Comparison of ENCODE assay signal across 26 cellular contexts in the genomic region with DNA sequence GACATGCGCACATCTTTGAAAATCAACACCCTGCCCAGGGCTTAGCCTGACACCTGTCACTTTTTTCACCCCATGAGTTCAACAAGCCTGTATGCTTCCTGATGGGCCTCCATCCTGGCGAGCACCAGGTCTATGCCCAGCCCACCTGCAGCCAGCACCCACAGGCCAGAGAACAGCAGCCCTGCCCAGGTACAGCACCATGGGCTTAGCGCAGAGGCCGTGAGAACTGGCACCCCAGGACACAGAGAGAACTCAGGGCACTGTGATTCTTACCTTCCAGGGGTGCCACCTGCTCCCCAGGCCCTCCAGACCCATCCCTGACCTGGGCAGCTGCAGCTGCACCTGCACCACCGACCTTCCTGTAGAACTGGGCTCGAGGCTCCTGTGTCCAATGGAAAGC.
"Had no signal": no experiment of that assay in that cellular context is flagged by ENCODE, and none has a peak within 500 bp of the region (broad histone marks: within the 10 kb centered on the region; RNA-seq: fewer than 3 reads in every experiment).

No MANE protein-coding gene starts in this region.

- H3K36me3 ChIP-seq: left ventricle myocardium inferior, neural progenitor cell, ovary, prostate gland, stomach, thyroid gland, transverse colon, upper lobe of left lung had no signal

- H3K27me3 Mint-ChIP-seq: stimulated activated naive B cell treated with anti-CD40 and anti-IgM and Interleukin-4, amounts not matched to agents 10 μg/mL and 1 μg/mL and 100 μg/mL, for 72 hours had no signal

- ATAC-seq: natural killer cell; right cardiac atrium; stimulated activated naive B cell treated with anti-CD40 and anti-IgM and Interleukin-4, amounts not matched to agents 10 μg/mL and 1 μg/mL and 100 μg/mL, for 72 hours; stimulated activated naive CD8-positive, alpha-beta T cell treated with anti-CD3 and anti-CD28 coated beads, Interleukin-15, Interleukin-2, amounts not matched to agents 100 U/mL and 50 U/mL, for 24 hours had no signal

- H3K4me1 Mint-ChIP-seq: immature natural killer cell; mesothelial cell of epicardium; naive B cell; natural killer cell; nephron progenitor cell; stimulated activated naive B cell treated with anti-CD40 and anti-IgM and Interleukin-4, amounts not matched to agents 10 μg/mL and 1 μg/mL and 100 μg/mL, for 72 hours had no signal

- H3K36me3 Mint-ChIP-seq: immature natural killer cell; mesothelial cell of epicardium; naive B cell; natural killer cell; neural progenitor cell; stimulated activated naive B cell treated with anti-CD40 and anti-IgM and Interleukin-4, amounts not matched to agents 10 μg/mL and 1 μg/mL and 100 μg/mL, for 72 hours had no signal

- H3K9me3 ChIP-seq: left ventricle myocardium inferior, ovary, prostate gland, testis, thyroid gland, transverse colon, upper lobe of left lung had no signal

- H3K27ac Mint-ChIP-seq: immature natural killer cell; mesothelial cell of epicardium; naive B cell; natural killer cell; nephron progenitor cell; neural progenitor cell; stimulated activated naive B cell treated with anti-CD40 and anti-IgM and Interleukin-4, amounts not matched to agents 10 μg/mL and 1 μg/mL and 100 μg/mL, for 72 hours had no signal

- H3K4me3 Mint-ChIP-seq: immature natural killer cell; mesothelial cell of epicardium; natural killer cell; nephron progenitor cell; neural progenitor cell; stimulated activated naive B cell treated with anti-CD40 and anti-IgM and Interleukin-4, amounts not matched to agents 10 μg/mL and 1 μg/mL and 100 μg/mL, for 72 hours had no signal

- DNase-seq: hypothalamus; immature natural killer cell; left ventricle myocardium inferior; mesendoderm; naive B cell; natural killer cell; nephron progenitor cell; ovary; retina; right cardiac atrium; stimulated activated CD4-positive, alpha-beta T cell treated with anti-CD3 and anti-CD28 coated beads, Interleukin-12 subunit alpha, Interleukin-12 subunit beta, amount 100 ng/mL, for 4 hours; stimulated activated CD4-positive, alpha-beta T cell treated with anti-CD3 and anti-CD28 coated beads, Interleukin-15, amount 100 ng/mL, for 24 hours; stimulated activated CD4-positive, alpha-beta T cell treated with anti-CD3 and anti-CD28 coated beads, Interleukin-2, amount 100 ng/mL, for 24 hours; stimulated activated CD4-positive, alpha-beta T cell treated with anti-CD3 and anti-CD28 coated beads, Interleukin-4, amount 100 ng/mL, for 1 hour; stimulated activated naive B cell treated with anti-CD40 and anti-IgM and Interleukin-4, amounts not matched to agents 10 μg/mL and 1 μg/mL and 100 μg/mL, for 72 hours; stimulated activated naive CD8-positive, alpha-beta T cell treated with anti-CD3 and anti-CD28 coated beads, Interleukin-15, Interleukin-2, amounts not matched to agents 100 U/mL and 50 U/mL, for 24 hours; stomach; testis; thyroid gland; transverse colon; upper lobe of left lung had no signal

- H3K27me3 ChIP-seq: neural progenitor cell, ovary, testis, thyroid gland, transverse colon, upper lobe of left lung had no signal

- H3K9ac ChIP-seq: neural progenitor cell had no signal

- H3K9me3 Mint-ChIP-seq: mesothelial cell of epicardium; natural killer cell; stimulated activated naive B cell treated with anti-CD40 and anti-IgM and Interleukin-4, amounts not matched to agents 10 μg/mL and 1 μg/mL and 100 μg/mL, for 72 hours had no signal

- H3K4me2 ChIP-seq: neural progenitor cell, smooth muscle cell had no signal

- H3K4me3 ChIP-seq: left ventricle myocardium inferior, lung, neural progenitor cell, ovary, prostate gland, smooth muscle cell, stomach, testis, thyroid gland, transverse colon, upper lobe of left lung had no signal

- H3K27ac ChIP-seq: left ventricle myocardium inferior, neural progenitor cell, ovary, prostate gland, stomach, testis, thyroid gland, transverse colon, upper lobe of left lung had no signal

- H2AFZ ChIP-seq: neural progenitor cell had no signal

- H3K4me1 ChIP-seq: left ventricle myocardium inferior, prostate gland, stomach, testis, thyroid gland, transverse colon, upper lobe of left lung had no signal
